Comparison of ENCODE assay signal across 8 cellular contexts in the genomic region with DNA sequence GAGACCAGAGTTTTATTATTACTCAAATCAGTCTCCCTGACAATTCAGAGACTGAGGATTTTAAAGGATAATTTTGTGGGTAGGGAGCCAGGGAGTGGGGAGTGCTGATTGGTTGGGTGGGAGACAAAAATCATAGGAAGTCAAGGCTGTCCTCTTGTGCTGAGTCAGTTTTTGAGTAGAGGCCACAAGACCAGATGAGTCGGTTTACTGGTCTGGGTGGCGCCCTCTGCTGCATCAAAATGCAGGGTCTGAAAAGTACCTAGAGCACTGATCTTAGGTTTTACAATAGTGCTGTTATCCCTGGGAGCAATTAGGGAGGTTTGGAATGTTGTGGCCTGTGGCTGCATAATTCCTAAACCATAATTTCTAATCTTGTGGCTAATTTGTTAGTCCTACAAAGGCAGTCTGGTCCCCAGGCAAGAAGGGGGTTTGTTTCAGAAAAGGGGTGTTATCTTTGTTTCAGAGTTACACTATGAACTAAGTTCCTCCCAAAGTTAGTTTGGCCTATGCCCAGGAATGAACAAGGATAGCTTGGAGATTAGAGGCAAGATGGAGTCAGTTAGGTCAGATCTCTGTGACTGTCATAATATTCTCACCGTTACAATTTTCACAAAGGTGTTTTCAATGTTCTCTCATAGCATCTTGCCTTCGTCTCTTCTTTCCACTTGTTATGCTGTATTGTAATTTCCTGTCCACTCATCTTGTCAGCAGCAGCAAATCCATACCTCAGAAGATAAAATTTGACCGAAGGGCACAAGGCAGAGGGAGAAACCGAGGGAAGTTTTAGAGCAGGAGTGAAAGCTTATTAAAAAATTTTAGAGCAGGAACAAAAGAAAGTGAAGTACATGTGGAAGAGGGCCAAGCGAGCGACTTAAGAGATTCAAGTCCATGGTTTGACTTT. TPM values are rescaled to one million over a fixed set of nuclear protein-coding genes. Genes with fewer than 3 reads are reported as not detected.
DNase-seq lines count a peak whose midpoint lies in the region; ATAC-seq and TF ChIP-seq lines count a peak whose summit lies in the region.

No MANE protein-coding gene starts in this region.

- no peaks in the 10 kb centered on the region for H3K27me3 ChIP-seq in stomach

- TF ChIP-seq POLR2A in stomach (IDR thresholded peaks at IDR 0.05), result no peak

- H3K27ac Mint-ChIP-seq in activated CD4-positive, alpha-beta memory T cell treated with anti-CD3 and anti-CD28 coated beads for 36 hours, result no peak overlapping the region
- H3K27ac Mint-ChIP-seq in endothelial cell (ENCODE audit: unreplicated experiment) (no peak overlapping the region), naive B cell (peak overlapping the region in 5 of 6 donors; percentile 21 to 89 (median 80))

- H3K36me3 Mint-ChIP-seq in activated CD4-positive, alpha-beta memory T cell treated with anti-CD3 and anti-CD28 coated beads for 36 hours, result no peaks in the 10 kb centered on the region
- H3K36me3 Mint-ChIP-seq in endothelial cell (ENCODE audit: low read depth, unreplicated experiment) (no peaks in the 10 kb centered on the region), naive B cell (no peaks in the 10 kb centered on the region)

- CTCF ChIA-PET in activated CD4-positive, alpha-beta memory T cell treated with anti-CD3 and anti-CD28 coated beads for 36 hours (lab: Charles Lee), result interaction anchor here (0.6 to 3.9 kb wide), 18 partner anchors 15 to 156 kb away, joined by 3 to 38 read pairs (median 4); partner anchors contain the start of gene CLINT1

- ATAC-seq in HG02623 (IDR thresholded peaks at IDR 0.05; ENCODE audit: unreplicated experiment) (peak; percentile 61), naive B cell (ENCODE audit: low read depth in 2 of 2) (peak; percentile 45 to 46), GM19395 (IDR thresholded peaks at IDR 0.05; ENCODE audit: unreplicated experiment) (no peak)

- peak overlapping the region in 3 of 5 donors; percentile 27 to 84 (median 46) for H3K27ac ChIP-seq in stomach

- peaks cover 46 to 65% (median 61%) of the 10 kb centered on the region in 4 donors for H3K4me1 ChIP-seq in stomach

- H3K36me3 ChIP-seq in stomach, result no peaks in the 10 kb centered on the region

- H3K9me3 ChIP-seq in stomach, result no peaks in the 10 kb centered on the region

- H3K4me3 Mint-ChIP-seq in activated CD4-positive, alpha-beta memory T cell treated with anti-CD3 and anti-CD28 coated beads for 36 hours, result no peak overlapping the region
- H3K4me3 Mint-ChIP-seq in endothelial cell (ENCODE audit: unreplicated experiment) (no peak overlapping the region), naive B cell (peak overlapping the region in 6 of 8 donors; percentile 22 to 90 (median 82))

- no peaks in the 10 kb centered on the region for H3K9me3 Mint-ChIP-seq in activated CD4-positive, alpha-beta memory T cell treated with anti-CD3 and anti-CD28 coated beads for 36 hours
- no peaks in the 10 kb centered on the region for H3K9me3 Mint-ChIP-seq in endothelial cell (ENCODE audit: unreplicated experiment)
- H3K9me3 Mint-ChIP-seq in naive B cell, result no peaks in the 10 kb centered on the region

- H3K4me1 Mint-ChIP-seq in activated CD4-positive, alpha-beta memory T cell treated with anti-CD3 and anti-CD28 coated beads for 36 hours (ENCODE audit: low read depth), result peaks cover 22% of the 10 kb centered on the region
- H3K4me1 Mint-ChIP-seq in endothelial cell (ENCODE audit: unreplicated experiment) (peaks cover 18% of the 10 kb centered on the region), naive B cell (peaks cover 33 to 42% (median 38%) of the 10 kb centered on the region in 3 donors)

- intact Hi-C loops in activated CD4-positive, alpha-beta memory T cell treated with anti-CD3 and anti-CD28 coated beads for 36 hours (cut with micrococcal nuclease), result loop anchor here (1.0 to 10.0 kb wide), 3 partner anchors 60 to 153 kb away; no protein-coding TSS in a partner anchor
- intact Hi-C loops in stomach (cut with DNase I; ENCODE audit: low total_unique reads), result no loop called here

- POLR2A ChIA-PET in activated CD4-positive, alpha-beta memory T cell treated with anti-CD3 and anti-CD28 coated beads for 36 hours (lab: Charles Lee), result no interaction called here

- no peaks in the 10 kb centered on the region for H3K27me3 Mint-ChIP-seq in activated CD4-positive, alpha-beta memory T cell treated with anti-CD3 and anti-CD28 coated beads for 36 hours
- H3K27me3 Mint-ChIP-seq in endothelial cell (ENCODE audit: unreplicated experiment), result peaks cover 1% of the 10 kb centered on the region
- H3K27me3 Mint-ChIP-seq in naive B cell, result no peaks in the 10 kb centered on the region

- TF ChIP-seq EP300 in stomach (IDR thresholded peaks at IDR 0.05), result no peak

- H3K4me3 ChIP-seq in stomach, result no peak overlapping the region

- peak; percentile 54 for DNase-seq in GM04503 (ENCODE audit: low read depth)
- peak; percentile 22 for DNase-seq in NCI-H526 treated with DMSO at 0.1 percent for 48 hours (lab: John Stamatoyannopoulos, UW)
- peak; percentile 83 for DNase-seq in activated CD4-positive, alpha-beta memory T cell treated with anti-CD3 and anti-CD28 coated beads for 36 hours
- DNase-seq in endothelial cell (ENCODE audit: low spot score), result peak; percentile 68
- no peak for DNase-seq in naive B cell
- peak; percentile 67 for DNase-seq in stomach

- TF ChIP-seq CTCF in endothelial cell (IDR thresholded peaks at IDR 0.05; ENCODE audit: unreplicated experiment) (peak; percentile 42), stomach (IDR thresholded peaks at IDR 0.05) (peak in 3 of 7 experiments; percentile 17 to 47 (median 21))

- WGBS in stomach, 5 donors, result 50 to 68% (median 65%) methylated on average over 8 of the region's 8 CpGs

RNA-seq across cellular contexts. Expression of gene CLINT1, which starts 59.2 kb away (rescaled TPM):
- total RNA-seq in activated CD4-positive, alpha-beta memory T cell treated with anti-CD3 and anti-CD28 coated beads for 36 hours, result 10 to 100 TPM; 48.7 to 49.4 TPM
- 72.9 TPM for total RNA-seq in endothelial cell (ENCODE audit: unreplicated experiment)
- 10 to 100 TPM; 54.7 to 93.6 (median 80.4) TPM for polyA plus RNA-seq in naive B cell (ENCODE audit: low read depth in 6 of 6)
- 100 to 1,000 TPM in 3 of 5 donors, 10 to 100 TPM in 2; 74.5 to 196 (median 100) TPM for total RNA-seq in stomach
- 10 to 100 TPM; 24.7 to 53.0 (median 42.3) TPM for polyA plus RNA-seq in stomach

Comparison
In these comparisons a context has a peak if more than half of its experiments do, and no peak if none do; other contexts are left out.
1. H3K27ac Mint-ChIP-seq: peak in naive B cell (5 of 6); none in activated CD4-positive, alpha-beta memory T cell treated with anti-CD3 and anti-CD28 coated beads for 36 hours (single experiment) and endothelial cell (single experiment).
2. H3K4me3 Mint-ChIP-seq: peak in naive B cell (6 of 8); none in activated CD4-positive, alpha-beta memory T cell treated with anti-CD3 and anti-CD28 coated beads for 36 hours (single experiment) and endothelial cell (single experiment).